In the genomic region with DNA sequence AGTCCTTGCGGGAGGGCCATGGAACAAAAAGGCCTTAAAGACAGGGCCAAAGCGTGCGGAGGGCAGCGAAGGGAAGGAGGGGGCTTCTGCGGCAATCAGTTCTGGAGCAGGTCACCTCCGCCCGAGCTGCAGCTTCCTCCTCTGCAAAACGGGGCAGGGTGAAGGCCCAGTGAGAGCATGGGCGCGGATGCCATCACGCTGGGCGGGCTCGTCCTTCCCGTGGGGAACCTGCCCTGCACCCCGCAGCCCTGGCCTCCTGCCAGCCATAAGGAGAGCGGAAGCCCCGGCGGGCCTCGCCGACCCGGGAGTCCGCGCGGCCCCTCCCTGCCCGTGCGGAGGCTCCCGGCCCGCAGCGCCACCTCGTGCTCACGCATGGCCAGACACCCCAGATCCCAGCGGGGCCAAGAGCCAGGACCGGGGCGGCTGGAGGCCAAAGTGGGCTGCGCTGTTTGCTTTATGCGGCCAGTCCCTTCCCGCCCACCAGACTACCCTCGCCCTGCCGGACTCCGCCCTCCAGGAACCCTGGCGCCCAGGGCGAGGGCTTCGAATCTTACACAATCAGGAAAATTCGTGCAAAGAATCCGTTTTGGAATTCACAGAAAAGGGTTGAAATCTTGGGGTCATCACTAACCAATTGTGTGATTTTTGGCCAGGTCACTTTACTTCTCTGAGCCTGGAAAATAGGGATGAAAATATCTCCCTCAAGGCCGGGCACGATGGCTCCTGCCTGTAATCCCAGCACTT, we compare ENCODE assay signal across 1 cellular context.
A peak's percentile ranks its signal among the peaks of the same experiment; 100 is the strongest.
TF ChIP-seq lines count a peak whose summit lies in the region.

No MANE protein-coding gene starts in this region.

TF ChIP-seq in WTC11, 78 proteins besides CTCF, POLR2A, EP300 and RAD21 (continued from another document):
- TF ChIP-seq, protein P1, sequence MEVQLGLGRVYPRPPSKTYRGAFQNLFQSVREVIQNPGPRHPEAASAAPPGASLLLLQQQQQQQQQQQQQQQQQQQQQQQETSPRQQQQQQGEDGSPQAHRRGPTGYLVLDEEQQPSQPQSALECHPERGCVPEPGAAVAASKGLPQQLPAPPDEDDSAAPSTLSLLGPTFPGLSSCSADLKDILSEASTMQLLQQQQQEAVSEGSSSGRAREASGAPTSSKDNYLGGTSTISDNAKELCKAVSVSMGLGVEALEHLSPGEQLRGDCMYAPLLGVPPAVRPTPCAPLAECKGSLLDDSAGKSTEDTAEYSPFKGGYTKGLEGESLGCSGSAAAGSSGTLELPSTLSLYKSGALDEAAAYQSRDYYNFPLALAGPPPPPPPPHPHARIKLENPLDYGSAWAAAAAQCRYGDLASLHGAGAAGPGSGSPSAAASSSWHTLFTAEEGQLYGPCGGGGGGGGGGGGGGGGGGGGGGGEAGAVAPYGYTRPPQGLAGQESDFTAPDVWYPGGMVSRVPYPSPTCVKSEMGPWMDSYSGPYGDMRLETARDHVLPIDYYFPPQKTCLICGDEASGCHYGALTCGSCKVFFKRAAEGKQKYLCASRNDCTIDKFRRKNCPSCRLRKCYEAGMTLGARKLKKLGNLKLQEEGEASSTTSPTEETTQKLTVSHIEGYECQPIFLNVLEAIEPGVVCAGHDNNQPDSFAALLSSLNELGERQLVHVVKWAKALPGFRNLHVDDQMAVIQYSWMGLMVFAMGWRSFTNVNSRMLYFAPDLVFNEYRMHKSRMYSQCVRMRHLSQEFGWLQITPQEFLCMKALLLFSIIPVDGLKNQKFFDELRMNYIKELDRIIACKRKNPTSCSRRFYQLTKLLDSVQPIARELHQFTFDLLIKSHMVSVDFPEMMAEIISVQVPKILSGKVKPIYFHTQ (CRISPR knock-in tag; IDR thresholded peaks at IDR 0.05) = no peak
- 0 out of 2 replicates have a peak, but pooled peaks have one; percentile 17 for TF ChIP-seq MYBL2 (CRISPR knock-in tag; IDR thresholded peaks at IDR 0.05)
- 0 out of 2 replicates have a peak, but pooled peaks have one; percentile 46 for TF ChIP-seq ZBTB21 (CRISPR knock-in tag; IDR thresholded peaks at IDR 0.05; ENCODE audit: borderline replicate concordance)
- 0 out of 2 replicates have a peak, but pooled peaks have one; percentile 42 for TF ChIP-seq ZNF416 (CRISPR knock-in tag; IDR thresholded peaks at IDR 0.05)
- TF ChIP-seq RELA (CRISPR knock-in tag; IDR thresholded peaks at IDR 0.05; ENCODE audit: borderline replicate concordance) = peak; percentile 50; the same call in 1 of the 2 replicates
- TF ChIP-seq ZNF423 (CRISPR knock-in tag; IDR thresholded peaks at IDR 0.05) = peak; percentile 91
- no peak for TF ChIP-seq JAZF1 (CRISPR knock-in tag; IDR thresholded peaks at IDR 0.05)
- no peak for TF ChIP-seq NR2C2 (CRISPR knock-in tag; IDR thresholded peaks at IDR 0.05)
- TF ChIP-seq ZNF121 (CRISPR knock-in tag; IDR thresholded peaks at IDR 0.05) = peak; percentile 90
- no peak for TF ChIP-seq ZNF317 (CRISPR knock-in tag; IDR thresholded peaks at IDR 0.05; ENCODE audit: borderline replicate concordance, low read depth)
- no peak for TF ChIP-seq ZNF396 (CRISPR knock-in tag; IDR thresholded peaks at IDR 0.05; ENCODE audit: borderline replicate concordance)
- TF ChIP-seq, protein P2, sequence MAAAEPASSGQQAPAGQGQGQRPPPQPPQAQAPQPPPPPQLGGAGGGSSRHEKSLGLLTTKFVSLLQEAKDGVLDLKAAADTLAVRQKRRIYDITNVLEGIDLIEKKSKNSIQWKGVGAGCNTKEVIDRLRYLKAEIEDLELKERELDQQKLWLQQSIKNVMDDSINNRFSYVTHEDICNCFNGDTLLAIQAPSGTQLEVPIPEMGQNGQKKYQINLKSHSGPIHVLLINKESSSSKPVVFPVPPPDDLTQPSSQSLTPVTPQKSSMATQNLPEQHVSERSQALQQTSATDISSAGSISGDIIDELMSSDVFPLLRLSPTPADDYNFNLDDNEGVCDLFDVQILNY (CRISPR knock-in tag; IDR thresholded peaks at IDR 0.05) = peak; percentile 84; the same call in 1 of the 2 replicates
- TF ChIP-seq, protein P3, sequence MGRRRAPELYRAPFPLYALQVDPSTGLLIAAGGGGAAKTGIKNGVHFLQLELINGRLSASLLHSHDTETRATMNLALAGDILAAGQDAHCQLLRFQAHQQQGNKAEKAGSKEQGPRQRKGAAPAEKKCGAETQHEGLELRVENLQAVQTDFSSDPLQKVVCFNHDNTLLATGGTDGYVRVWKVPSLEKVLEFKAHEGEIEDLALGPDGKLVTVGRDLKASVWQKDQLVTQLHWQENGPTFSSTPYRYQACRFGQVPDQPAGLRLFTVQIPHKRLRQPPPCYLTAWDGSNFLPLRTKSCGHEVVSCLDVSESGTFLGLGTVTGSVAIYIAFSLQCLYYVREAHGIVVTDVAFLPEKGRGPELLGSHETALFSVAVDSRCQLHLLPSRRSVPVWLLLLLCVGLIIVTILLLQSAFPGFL (CRISPR knock-in tag; IDR thresholded peaks at IDR 0.05; ENCODE audit: borderline replicate concordance) = no peak
- peak; percentile 63 for TF ChIP-seq SP1 (CRISPR knock-in tag; conservative IDR thresholded peaks at IDR 0.05)
- TF ChIP-seq IRF2 (CRISPR knock-in tag; IDR thresholded peaks at IDR 0.05; ENCODE audit: borderline replicate concordance, low read depth) = no peak
- TF ChIP-seq, protein P4, sequence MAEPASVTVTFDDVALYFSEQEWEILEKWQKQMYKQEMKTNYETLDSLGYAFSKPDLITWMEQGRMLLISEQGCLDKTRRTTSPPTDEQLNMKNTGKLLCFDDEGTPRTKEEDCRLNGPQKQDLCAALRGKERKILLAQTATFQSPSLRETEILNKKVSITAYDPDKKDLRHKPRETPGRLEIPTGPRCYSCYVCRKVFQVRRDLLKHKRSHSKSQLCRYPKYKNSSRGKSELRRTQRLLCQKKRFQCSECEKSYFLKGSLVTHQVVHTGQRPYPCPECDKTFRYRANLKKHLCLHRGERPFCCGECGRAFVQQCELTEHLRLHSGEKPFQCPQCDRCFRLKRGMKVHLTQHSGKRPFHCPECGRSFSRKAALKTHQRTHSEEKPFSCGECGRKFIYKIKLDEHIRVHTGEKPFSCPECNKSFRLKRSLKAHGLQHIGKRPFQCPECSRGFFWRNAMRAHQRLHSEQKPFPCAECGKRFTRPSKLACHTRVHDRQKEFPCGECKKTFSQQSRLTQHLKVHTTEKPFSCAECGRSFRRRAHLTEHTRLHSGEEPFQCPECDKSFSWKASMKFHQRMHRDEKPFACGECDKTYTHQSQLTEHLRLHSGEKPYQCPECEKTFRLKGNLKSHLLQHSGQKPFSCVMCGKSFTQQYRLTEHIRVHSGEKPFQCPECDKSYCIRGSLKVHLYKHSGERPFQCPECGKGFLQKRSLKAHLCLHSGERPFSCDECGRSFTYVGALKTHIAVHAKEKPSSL (CRISPR knock-in tag; conservative IDR thresholded peaks at IDR 0.05) = no peak
- peak; percentile 81; the same call in 1 of the 2 replicates for TF ChIP-seq CREM (CRISPR knock-in tag; IDR thresholded peaks at IDR 0.05)
- peak; percentile 58; the same call in 1 of the 2 replicates for TF ChIP-seq TP53 (CRISPR knock-in tag; IDR thresholded peaks at IDR 0.05)
- no peak for TF ChIP-seq ZNF219 (CRISPR knock-in tag; IDR thresholded peaks at IDR 0.05; ENCODE audit: borderline replicate concordance)
- peak; percentile 61 for TF ChIP-seq ETV6 (CRISPR knock-in tag; IDR thresholded peaks at IDR 0.05)
- TF ChIP-seq, protein P5, sequence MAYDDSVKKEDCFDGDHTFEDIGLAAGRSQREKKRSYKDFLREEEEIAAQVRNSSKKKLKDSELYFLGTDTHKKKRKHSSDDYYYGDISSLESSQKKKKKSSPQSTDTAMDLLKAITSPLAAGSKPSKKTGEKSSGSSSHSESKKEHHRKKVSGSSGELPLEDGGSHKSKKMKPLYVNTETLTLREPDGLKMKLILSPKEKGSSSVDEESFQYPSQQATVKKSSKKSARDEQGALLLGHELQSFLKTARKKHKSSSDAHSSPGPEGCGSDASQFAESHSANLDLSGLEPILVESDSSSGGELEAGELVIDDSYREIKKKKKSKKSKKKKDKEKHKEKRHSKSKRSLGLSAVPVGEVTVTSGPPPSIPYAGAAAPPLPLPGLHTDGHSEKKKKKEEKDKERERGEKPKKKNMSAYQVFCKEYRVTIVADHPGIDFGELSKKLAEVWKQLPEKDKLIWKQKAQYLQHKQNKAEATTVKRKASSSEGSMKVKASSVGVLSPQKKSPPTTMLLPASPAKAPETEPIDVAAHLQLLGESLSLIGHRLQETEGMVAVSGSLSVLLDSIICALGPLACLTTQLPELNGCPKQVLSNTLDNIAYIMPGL (CRISPR knock-in tag; IDR thresholded peaks at IDR 0.05) = peak; percentile 98
- TF ChIP-seq, protein P6, sequence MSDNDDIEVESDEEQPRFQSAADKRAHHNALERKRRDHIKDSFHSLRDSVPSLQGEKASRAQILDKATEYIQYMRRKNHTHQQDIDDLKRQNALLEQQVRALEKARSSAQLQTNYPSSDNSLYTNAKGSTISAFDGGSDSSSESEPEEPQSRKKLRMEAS (CRISPR knock-in tag; IDR thresholded peaks at IDR 0.05) = peak; percentile 74
- TF ChIP-seq, protein P7, sequence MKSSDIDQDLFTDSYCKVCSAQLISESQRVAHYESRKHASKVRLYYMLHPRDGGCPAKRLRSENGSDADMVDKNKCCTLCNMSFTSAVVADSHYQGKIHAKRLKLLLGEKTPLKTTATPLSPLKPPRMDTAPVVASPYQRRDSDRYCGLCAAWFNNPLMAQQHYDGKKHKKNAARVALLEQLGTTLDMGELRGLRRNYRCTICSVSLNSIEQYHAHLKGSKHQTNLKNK (CRISPR knock-in tag; IDR thresholded peaks at IDR 0.05) = no peak
